Comparison of ENCODE assay signal across 1 cellular context in genomic region chr12:85191-85666, GRCh38.
TF ChIP-seq lines count a peak whose summit lies in the region.

No MANE protein-coding gene starts in this region.

TF ChIP-seq in GM23338, 12 proteins besides CTCF, POLR2A, EP300 and RAD21:
- TF ChIP-seq, protein P1, sequence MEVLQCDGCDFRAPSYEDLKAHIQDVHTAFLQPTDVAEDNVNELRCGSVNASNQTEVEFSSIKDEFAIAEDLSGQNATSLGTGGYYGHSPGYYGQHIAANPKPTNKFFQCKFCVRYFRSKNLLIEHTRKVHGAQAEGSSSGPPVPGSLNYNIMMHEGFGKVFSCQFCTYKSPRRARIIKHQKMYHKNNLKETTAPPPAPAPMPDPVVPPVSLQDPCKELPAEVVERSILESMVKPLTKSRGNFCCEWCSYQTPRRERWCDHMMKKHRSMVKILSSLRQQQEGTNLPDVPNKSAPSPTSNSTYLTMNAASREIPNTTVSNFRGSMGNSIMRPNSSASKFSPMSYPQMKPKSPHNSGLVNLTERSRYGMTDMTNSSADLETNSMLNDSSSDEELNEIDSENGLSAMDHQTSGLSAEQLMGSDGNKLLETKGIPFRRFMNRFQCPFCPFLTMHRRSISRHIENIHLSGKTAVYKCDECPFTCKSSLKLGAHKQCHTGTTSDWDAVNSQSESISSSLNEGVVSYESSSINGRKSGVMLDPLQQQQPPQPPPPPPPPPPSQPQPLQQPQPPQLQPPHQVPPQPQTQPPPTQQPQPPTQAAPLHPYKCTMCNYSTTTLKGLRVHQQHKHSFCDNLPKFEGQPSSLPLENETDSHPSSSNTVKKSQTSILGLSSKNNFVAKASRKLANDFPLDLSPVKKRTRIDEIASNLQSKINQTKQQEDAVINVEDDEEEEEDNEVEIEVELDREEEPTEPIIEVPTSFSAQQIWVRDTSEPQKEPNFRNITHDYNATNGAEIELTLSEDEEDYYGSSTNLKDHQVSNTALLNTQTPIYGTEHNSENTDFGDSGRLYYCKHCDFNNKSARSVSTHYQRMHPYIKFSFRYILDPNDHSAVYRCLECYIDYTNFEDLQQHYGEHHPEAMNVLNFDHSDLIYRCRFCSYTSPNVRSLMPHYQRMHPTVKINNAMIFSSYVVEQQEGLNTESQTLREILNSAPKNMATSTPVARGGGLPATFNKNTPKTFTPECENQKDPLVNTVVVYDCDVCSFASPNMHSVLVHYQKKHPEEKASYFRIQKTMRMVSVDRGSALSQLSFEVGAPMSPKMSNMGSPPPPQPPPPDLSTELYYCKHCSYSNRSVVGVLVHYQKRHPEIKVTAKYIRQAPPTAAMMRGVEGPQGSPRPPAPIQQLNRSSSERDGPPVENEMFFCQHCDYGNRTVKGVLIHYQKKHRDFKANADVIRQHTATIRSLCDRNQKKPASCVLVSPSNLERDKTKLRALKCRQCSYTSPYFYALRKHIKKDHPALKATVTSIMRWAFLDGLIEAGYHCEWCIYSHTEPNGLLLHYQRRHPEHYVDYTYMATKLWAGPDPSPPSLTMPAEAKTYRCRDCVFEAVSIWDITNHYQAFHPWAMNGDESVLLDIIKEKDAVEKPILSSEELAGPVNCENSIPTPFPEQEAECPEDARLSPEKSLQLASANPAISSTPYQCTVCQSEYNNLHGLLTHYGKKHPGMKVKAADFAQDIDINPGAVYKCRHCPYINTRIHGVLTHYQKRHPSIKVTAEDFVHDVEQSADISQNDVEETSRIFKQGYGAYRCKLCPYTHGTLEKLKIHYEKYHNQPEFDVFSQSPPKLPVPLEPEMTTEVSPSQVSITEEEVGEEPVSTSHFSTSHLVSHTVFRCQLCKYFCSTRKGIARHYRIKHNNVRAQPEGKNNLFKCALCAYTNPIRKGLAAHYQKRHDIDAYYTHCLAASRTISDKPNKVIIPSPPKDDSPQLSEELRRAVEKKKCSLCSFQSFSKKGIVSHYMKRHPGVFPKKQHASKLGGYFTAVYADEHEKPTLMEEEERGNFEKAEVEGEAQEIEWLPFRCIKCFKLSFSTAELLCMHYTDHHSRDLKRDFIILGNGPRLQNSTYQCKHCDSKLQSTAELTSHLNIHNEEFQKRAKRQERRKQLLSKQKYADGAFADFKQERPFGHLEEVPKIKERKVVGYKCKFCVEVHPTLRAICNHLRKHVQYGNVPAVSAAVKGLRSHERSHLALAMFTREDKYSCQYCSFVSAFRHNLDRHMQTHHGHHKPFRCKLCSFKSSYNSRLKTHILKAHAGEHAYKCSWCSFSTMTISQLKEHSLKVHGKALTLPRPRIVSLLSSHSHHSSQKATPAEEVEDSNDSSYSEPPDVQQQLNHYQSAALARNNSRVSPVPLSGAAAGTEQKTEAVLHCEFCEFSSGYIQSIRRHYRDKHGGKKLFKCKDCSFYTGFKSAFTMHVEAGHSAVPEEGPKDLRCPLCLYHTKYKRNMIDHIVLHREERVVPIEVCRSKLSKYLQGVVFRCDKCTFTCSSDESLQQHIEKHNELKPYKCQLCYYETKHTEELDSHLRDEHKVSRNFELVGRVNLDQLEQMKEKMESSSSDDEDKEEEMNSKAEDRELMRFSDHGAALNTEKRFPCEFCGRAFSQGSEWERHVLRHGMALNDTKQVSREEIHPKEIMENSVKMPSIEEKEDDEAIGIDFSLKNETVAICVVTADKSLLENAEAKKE (CRISPR knock-in tag; IDR thresholded peaks at IDR 0.05): no peak
- no peak for TF ChIP-seq POLR2AphosphoS5 (IDR thresholded peaks at IDR 0.05; ENCODE audit: low read depth)
- no peak for TF ChIP-seq ZNF114 (CRISPR knock-in tag; IDR thresholded peaks at IDR 0.05)
TF ChIP-seq in GM23338: peak in this region for 0.
